ENCODE assay signal across 8 cellular contexts in the genomic region with DNA sequence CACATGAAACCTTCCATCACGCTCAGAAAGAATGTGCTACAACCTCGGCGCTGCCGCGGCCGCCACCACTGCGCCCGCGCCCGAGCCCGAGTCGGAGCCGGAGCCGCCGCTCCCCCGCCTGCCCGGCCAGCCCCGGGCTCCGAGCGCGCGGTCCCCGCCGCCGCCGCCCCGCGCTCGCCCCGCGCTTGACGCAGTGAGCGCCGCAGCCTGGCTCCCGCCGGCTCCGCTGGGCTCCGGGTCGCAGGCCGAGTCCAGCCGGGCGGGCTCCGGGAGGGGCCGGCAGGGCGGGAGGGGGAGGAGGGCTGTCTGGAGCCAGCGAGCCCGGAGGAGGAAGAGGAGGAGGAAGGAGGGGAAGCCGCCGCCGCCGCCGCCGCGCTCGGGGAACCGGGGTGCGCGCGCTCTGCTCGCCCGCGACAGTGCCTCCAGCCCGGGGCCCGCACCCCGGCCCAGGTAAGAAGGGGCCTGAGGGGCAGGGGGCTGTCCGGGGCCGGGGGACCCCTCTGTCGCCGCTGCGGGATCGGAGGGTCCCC. TPM values are rescaled to one million over a fixed set of nuclear protein-coding genes. Genes with fewer than 3 reads are reported as not detected.
DNase-seq lines count a peak whose midpoint lies in the region; ATAC-seq, FAIRE-seq and TF ChIP-seq lines count a peak whose summit lies in the region.

No MANE protein-coding gene starts in this region.

- no peak for TF ChIP-seq CTCF in bronchial epithelial cell (IDR thresholded peaks at IDR 0.05; ENCODE audit: insufficient read depth, low read length, severe bottlenecking)
- no peak for TF ChIP-seq CTCF in lung (IDR thresholded peaks at IDR 0.05; ENCODE audit: control extremely low read depth, extremely low read depth)

- H3K27ac ChIP-seq in lung (ENCODE audit: low read depth in 1 of 2, low read length in 1 of 2), result no peak overlapping the region

- WGBS in lung, 2 donors, result 0 to 1% methylated on average over 57 to 71 of the region's 71 CpGs

- ATAC-seq in lung (ENCODE audit: insufficient read depth, low FRiP score), result no peak
- no peak for ATAC-seq in HG02588 (IDR thresholded peaks at IDR 0.05; ENCODE audit: unreplicated experiment)
- no peak for ATAC-seq in HG03442 (IDR thresholded peaks at IDR 0.05; ENCODE audit: unreplicated experiment)
- ATAC-seq in GM18520 (IDR thresholded peaks at IDR 0.05; ENCODE audit: unreplicated experiment), result no peak

- no peak for FAIRE-seq in bronchial epithelial cell (lab: Jason Lieb, UNC)

- peaks cover 21% of the 10 kb centered on the region for H3K27me3 ChIP-seq in bronchial epithelial cell (ENCODE audit: control insufficient read depth, insufficient read depth, low read length)
- H3K27me3 ChIP-seq in lung (ENCODE audit: control insufficient read depth, insufficient read depth), result peaks cover 9% of the 10 kb centered on the region

- H3K4me1 ChIP-seq in lung (ENCODE audit: control insufficient read depth in 2 of 2, insufficient read depth in 2 of 2, low read length in 2 of 2), result peaks cover 3 to 17% of the 10 kb centered on the region in 2 donors

- peaks cover 0 to 5% of the 10 kb centered on the region in 2 donors for H3K9me3 ChIP-seq in lung (ENCODE audit: control insufficient read depth in 2 of 2, insufficient read depth in 1 of 2, low read length in 1 of 2)

- peak overlapping the region; percentile 10 for H3K4me3 ChIP-seq in bronchial epithelial cell (ENCODE audit: low read depth, low read length)
- peak overlapping the region; percentile 27 for H3K4me3 ChIP-seq in lung

- DNase-seq in AG08396 (ENCODE audit: low spot score) (peak; percentile 70), HEK293T (ENCODE audit: extremely low spot score) (peak; percentile 48), bronchial epithelial cell (ENCODE audit: low read depth) (no peak), lung (ENCODE audit: low spot score) (no peak), GM19240 (ENCODE audit: insufficient read length, low spot score) (no peak)

- POLR2A ChIA-PET in HEK293T (lab: Yijun Ruan, JAX), result no interaction called here

- no peaks in the 10 kb centered on the region for H3K36me3 ChIP-seq in bronchial epithelial cell (ENCODE audit: control insufficient read depth, insufficient read depth, low read length)
- H3K36me3 ChIP-seq in lung (ENCODE audit: control insufficient read depth in 2 of 2, insufficient read depth in 2 of 2, low read length in 2 of 2), result no peaks in the 10 kb centered on the region

- CTCF ChIA-PET in HEK293T (lab: Yijun Ruan, JAX), result no interaction called here

TF ChIP-seq in HEK293T, 16 proteins besides CTCF, POLR2A, EP300 and RAD21:
- TF ChIP-seq L3MBTL2 (conservative IDR thresholded peaks at IDR 0.05), result no peak
- no peak for TF ChIP-seq ZNF384 (IDR thresholded peaks at IDR 0.05)
- TF ChIP-seq LEF1 (IDR thresholded peaks at IDR 0.05; ENCODE audit: borderline replicate concordance), result no peak
- TF ChIP-seq FOXM1 (IDR thresholded peaks at IDR 0.05; ENCODE audit: borderline replicate concordance), result no peak
- TF ChIP-seq CTBP1 (IDR thresholded peaks at IDR 0.05; ENCODE audit: borderline replicate concordance), result no peak
- no peak for TF ChIP-seq TARDBP (IDR thresholded peaks at IDR 0.05)
- TF ChIP-seq BHLHE40 (IDR thresholded peaks at IDR 0.05; ENCODE audit: borderline replicate concordance), result no peak
- TF ChIP-seq FOXA1 (IDR thresholded peaks at IDR 0.05), result no peak
- no peak for TF ChIP-seq NFRKB (IDR thresholded peaks at IDR 0.05)
- no peak for TF ChIP-seq ARNT (IDR thresholded peaks at IDR 0.05)
- no peak for TF ChIP-seq SP1 (IDR thresholded peaks at IDR 0.05)
- no peak for TF ChIP-seq ELF4 (IDR thresholded peaks at IDR 0.05)
- no peak for TF ChIP-seq SUZ12 (IDR thresholded peaks at IDR 0.05)

RNA-seq across cellular contexts. Expression of a gene that starts 4.3 kb away (rescaled TPM):
- under 0.01 TPM in 1 of 2 replicates, not detected in the other for total RNA-seq in bronchial epithelial cell
- total RNA-seq in lung, result 1 to 10 TPM in 1 of 2 donors, under 1 TPM in 1; 0.89 to 1.1 TPM
- 1 to 10 TPM in 1 of 2 donors, under 1 TPM in 1; 0.43 to 1.4 TPM for polyA plus RNA-seq in lung

Comparison
In these comparisons a context has a peak if more than half of its experiments do, and no peak if none do; other contexts are left out.
1. DNase-seq: peak in AG08396 (single experiment) and HEK293T (single experiment); none in bronchial epithelial cell (single experiment), lung (single experiment) and GM19240 (single experiment).